11 cellular contexts compared by ENCODE assay signal in genomic region chr14:24308342-24309124, GRCh38. TPM values are rescaled to one million over a fixed set of nuclear protein-coding genes. Genes with fewer than 3 reads are reported as not detected.
A peak's percentile ranks its signal among the peaks of the same experiment; 100 is the strongest.
DNase-seq lines count a peak whose midpoint lies in the region; ATAC-seq and TF ChIP-seq lines count a peak whose summit lies in the region.
"Had no signal": no experiment of that assay in that cellular context is flagged by ENCODE, and none has a peak within 500 bp of the region (broad histone marks: within the 10 kb centered on the region; RNA-seq: fewer than 3 reads in every experiment).

No MANE protein-coding gene starts in this region.

- H3K9me3 ChIP-seq in BLaER1 (no peaks in the 10 kb centered on the region), breast epithelium (no peaks in the 10 kb centered on the region), muscle layer of duodenum (ENCODE audit: control insufficient read depth in 1 of 2, low read length in 2 of 2) (no peaks in the 10 kb centered on the region)

- H3K4me2 ChIP-seq in BLaER1 (0 out of 2 replicates have a peak overlapping the region, but pooled peaks have one; percentile 31), KMS-11 (peak overlapping the region; percentile 3; the same call in 1 of the 2 replicates)

- H3K27ac ChIP-seq in BLaER1: no peak overlapping the region
- H3K27ac ChIP-seq in KMS-11: no peak overlapping the region
- peak overlapping the region; percentile 19 to 90 for H3K27ac ChIP-seq in breast epithelium
- H3K27ac ChIP-seq in muscle layer of duodenum (ENCODE audit: low read length): peak overlapping the region; percentile 72

- H3K4me3 ChIP-seq in BLaER1 (no peak overlapping the region), KMS-11 (IDR thresholded peaks at IDR 0.05; ENCODE audit: insufficient read depth, low read depth, low read length) (no peak overlapping the region), breast epithelium (no peak overlapping the region), muscle layer of duodenum (ENCODE audit: low read depth in 1 of 2, low read length in 2 of 2) (no peak overlapping the region)

- no peak overlapping the region for H2AFZ ChIP-seq in KMS-11 (ENCODE audit: low read depth)

- H3K27ac Mint-ChIP-seq in activated CD8-positive, alpha-beta memory T cell treated with anti-CD3 and anti-CD28 coated beads, Interleukin-2, amount 10 ng/mL, durations not matched to agents 7 days and 5 days: no peak overlapping the region

- H3K27me3 ChIP-seq in BLaER1: no peaks in the 10 kb centered on the region
- H3K27me3 ChIP-seq in KMS-11 (ENCODE audit: insufficient read depth, low read depth): no peaks in the 10 kb centered on the region
- no peaks in the 10 kb centered on the region for H3K27me3 ChIP-seq in breast epithelium
- H3K27me3 ChIP-seq in muscle layer of duodenum (ENCODE audit: low read depth, low read length): no peaks in the 10 kb centered on the region

- ATAC-seq in Right ventricle myocardium superior (ENCODE audit: poor library complexity) (no peak), HG03135 (IDR thresholded peaks at IDR 0.05; ENCODE audit: unreplicated experiment) (no peak)
- ATAC-seq in activated CD8-positive, alpha-beta memory T cell treated with anti-CD3 and anti-CD28 coated beads, Interleukin-2, amount 10 ng/mL, durations not matched to agents 7 days and 5 days: no peak

- DNase-seq in breast epithelium (ENCODE audit: low spot score in 2 of 2) (no peak), SHP77 (lab: John Stamatoyannopoulos, UW) (no peak), Right ventricle myocardium superior (no peak)
- no peak for DNase-seq in activated CD8-positive, alpha-beta memory T cell treated with anti-CD3 and anti-CD28 coated beads, Interleukin-2, amount 10 ng/mL, durations not matched to agents 7 days and 5 days

- H3K36me3 Mint-ChIP-seq in activated CD8-positive, alpha-beta memory T cell treated with anti-CD3 and anti-CD28 coated beads, Interleukin-2, amount 10 ng/mL, durations not matched to agents 7 days and 5 days: peaks cover 37% of the 10 kb centered on the region

- H4K20me1 ChIP-seq in BLaER1: peaks cover 10% of the 10 kb centered on the region
- no peaks in the 10 kb centered on the region for H4K20me1 ChIP-seq in KMS-11 (ENCODE audit: insufficient read depth)

- TF ChIP-seq CTCF in KMS-11 (conservative IDR thresholded peaks at IDR 0.05; ENCODE audit: low read depth, low read length): 0 out of 2 replicates have a peak, but pooled peaks have one; percentile 20
- peak in 1 of 3 donors; percentile 1 for TF ChIP-seq CTCF in breast epithelium (IDR thresholded peaks at IDR 0.05)

- intact Hi-C loops in breast epithelium (cut with DNase I; ENCODE audit: low total_unique reads): loop anchor here (10.0 kb wide), 1 partner anchor 64 kb away; the partner anchor contains the start of gene TINF2
- intact Hi-C loops in Right ventricle myocardium superior (cut with DNase I): no loop called here

- H3K4me3 Mint-ChIP-seq in activated CD8-positive, alpha-beta memory T cell treated with anti-CD3 and anti-CD28 coated beads, Interleukin-2, amount 10 ng/mL, durations not matched to agents 7 days and 5 days: no peak overlapping the region

- CTCF ChIA-PET in activated CD8-positive, alpha-beta memory T cell treated with anti-CD3 and anti-CD28 coated beads, Interleukin-2, amount 10 ng/mL, durations not matched to agents 7 days and 5 days (lab: Charles Lee): interaction anchor here (0.7 to 20.8 kb wide), 32 partner anchors 9 to 250 kb away, joined by 3 to 541 read pairs (median 6); partner anchors contain the start of genes ADCY4, CBLN3, CHMP4A and DHRS1

- H3K4me1 ChIP-seq in BLaER1 (peaks cover 58% of the 10 kb centered on the region), KMS-11 (ENCODE audit: low read depth, poor library complexity, severe bottlenecking) (peaks cover 37% of the 10 kb centered on the region), breast epithelium (peaks cover 12 to 19% of the 10 kb centered on the region in 2 donors), muscle layer of duodenum (ENCODE audit: control insufficient read depth in 1 of 2, insufficient read depth in 2 of 2, low read length in 2 of 2) (peaks cover 12 to 21% of the 10 kb centered on the region in 2 donors)

- H3K9me3 Mint-ChIP-seq in activated CD8-positive, alpha-beta memory T cell treated with anti-CD3 and anti-CD28 coated beads, Interleukin-2, amount 10 ng/mL, durations not matched to agents 7 days and 5 days (ENCODE audit: low read depth): no peaks in the 10 kb centered on the region
- H3K9me3 Mint-ChIP-seq: activated T-cell treated with anti-CD3 and anti-CD28 coated beads, Interleukin-2, amount 50 U/mL, for 72 hours; H9; stimulated activated naive CD8-positive, alpha-beta T cell treated with anti-CD3 and anti-CD28 coated beads, Interleukin-15, amount 100 ng/mL, for 72 hours had no signal

- H3K27me3 Mint-ChIP-seq in activated CD8-positive, alpha-beta memory T cell treated with anti-CD3 and anti-CD28 coated beads, Interleukin-2, amount 10 ng/mL, durations not matched to agents 7 days and 5 days: no peaks in the 10 kb centered on the region
- H3K27me3 Mint-ChIP-seq: stimulated activated naive CD8-positive, alpha-beta T cell treated with anti-CD3 and anti-CD28 coated beads, Interleukin-15, amount 100 ng/mL, for 72 hours had no signal

- no peak for TF ChIP-seq POLR2A in breast epithelium (IDR thresholded peaks at IDR 0.05)

- peaks cover 9% of the 10 kb centered on the region; the same call in 1 of the 2 replicates for H3K79me2 ChIP-seq in KMS-11 (ENCODE audit: insufficient read depth, low read depth)

- no peak overlapping the region for H3K9ac ChIP-seq in BLaER1
- no peak overlapping the region for H3K9ac ChIP-seq in KMS-11

- H3K4me1 Mint-ChIP-seq in activated CD8-positive, alpha-beta memory T cell treated with anti-CD3 and anti-CD28 coated beads, Interleukin-2, amount 10 ng/mL, durations not matched to agents 7 days and 5 days: peaks cover 50% of the 10 kb centered on the region

- H3K36me3 ChIP-seq in BLaER1: peaks cover 61% of the 10 kb centered on the region
- no peaks in the 10 kb centered on the region for H3K36me3 ChIP-seq in KMS-11 (ENCODE audit: insufficient read depth)
- H3K36me3 ChIP-seq in breast epithelium: peaks cover 13% of the 10 kb centered on the region
- H3K36me3 ChIP-seq in muscle layer of duodenum (ENCODE audit: control insufficient read depth in 1 of 2, insufficient read depth in 2 of 2, low read length in 2 of 2): peaks cover 35 to 40% of the 10 kb centered on the region in 2 donors

RNA-seq across cellular contexts. Expression of gene CIDEB, which starts 0.8 kb away (rescaled TPM):
- total RNA-seq in breast epithelium: 10 to 100 TPM in 2 of 3 donors, 1 to 10 TPM in 1; 8.0 to 14.4 (median 10.4) TPM
- total RNA-seq in Right ventricle myocardium superior: 2.9 TPM
- total RNA-seq in activated CD8-positive, alpha-beta memory T cell treated with anti-CD3 and anti-CD28 coated beads, Interleukin-2, amount 10 ng/mL, durations not matched to agents 7 days and 5 days: 10 to 100 TPM; 24.5 to 44.2 TPM
- total RNA-seq: H9 had no signal

RNA-seq across cellular contexts. Expression of gene LTB4R2, which starts 1.4 kb away (rescaled TPM):
- total RNA-seq in breast epithelium (10 to 100 TPM in 1 of 3 donors, 1 to 10 TPM in 2; 8.5 to 11.1 (median 9.4) TPM), Right ventricle myocardium superior (0.65 TPM)
- total RNA-seq in activated CD8-positive, alpha-beta memory T cell treated with anti-CD3 and anti-CD28 coated beads, Interleukin-2, amount 10 ng/mL, durations not matched to agents 7 days and 5 days: 10 to 100 TPM; 12.6 to 18.8 TPM

RNA-seq across cellular contexts. Expression of gene LTB4R, which starts 2.8 kb away (rescaled TPM):
- total RNA-seq in breast epithelium (10 to 100 TPM in 2 of 3 donors, 1 to 10 TPM in 1; 5.7 to 18.4 (median 12.8) TPM), Right ventricle myocardium superior (1.8 TPM)
- total RNA-seq in activated CD8-positive, alpha-beta memory T cell treated with anti-CD3 and anti-CD28 coated beads, Interleukin-2, amount 10 ng/mL, durations not matched to agents 7 days and 5 days: 10 to 100 TPM; 15.6 to 32.5 TPM

RNA-seq across cellular contexts. Expression of gene NOP9, which starts 8.9 kb away (rescaled TPM):
- 10 to 100 TPM; 18.4 to 21.0 (median 19.0) TPM for total RNA-seq in breast epithelium
- 23.4 TPM for total RNA-seq in Right ventricle myocardium superior
- 10 to 100 TPM; 34.2 to 38.3 TPM for total RNA-seq in activated CD8-positive, alpha-beta memory T cell treated with anti-CD3 and anti-CD28 coated beads, Interleukin-2, amount 10 ng/mL, durations not matched to agents 7 days and 5 days

RNA-seq across cellular contexts. Expression of gene DHRS1, which starts 9.0 kb away (rescaled TPM):
- total RNA-seq in breast epithelium (10 to 100 TPM; 21.9 to 45.7 (median 32.1) TPM), Right ventricle myocardium superior (5.2 TPM)
- total RNA-seq in activated CD8-positive, alpha-beta memory T cell treated with anti-CD3 and anti-CD28 coated beads, Interleukin-2, amount 10 ng/mL, durations not matched to agents 7 days and 5 days: 10 to 100 TPM; 14.2 to 26.5 TPM

Comparison
In these comparisons a context has a peak if more than half of its experiments do, and no peak if none do; other contexts are left out.
1. H3K27ac ChIP-seq: peak in breast epithelium (2 of 2) and muscle layer of duodenum (single experiment); none in BLaER1 (single experiment) and KMS-11 (single experiment).